ENCODE assay signal across 20 cellular contexts in genomic region chr1:205144046-205144720, GRCh38. TPM values are rescaled to one million over a fixed set of nuclear protein-coding genes. Genes with fewer than 3 reads are reported as not detected.
DNase-seq lines count a peak whose midpoint lies in the region; ATAC-seq and TF ChIP-seq lines count a peak whose summit lies in the region.
"Had no signal": no experiment of that assay in that cellular context is flagged by ENCODE, and none has a peak within 500 bp of the region (broad histone marks: within the 10 kb centered on the region; RNA-seq: fewer than 3 reads in every experiment).

No MANE protein-coding gene starts in this region.

- H3K79me1 ChIP-seq in mesenchymal stem cell (replicated peaks; ENCODE audit: low read length, poor library complexity, severe bottlenecking) = no peaks in the 10 kb centered on the region

- H3K23ac ChIP-seq in mesenchymal stem cell (ENCODE audit: low read length in 2 of 2) = no peak overlapping the region

- peak overlapping the region; percentile 89 for H2AK5ac ChIP-seq in mesenchymal stem cell (ENCODE audit: low read length, severe bottlenecking)

- ATAC-seq in Right ventricle myocardium superior (ENCODE audit: poor library complexity) (no peak), GM21447 (IDR thresholded peaks at IDR 0.05; ENCODE audit: unreplicated experiment) (no peak)
- ATAC-seq: GM12878, left lobe of liver, mucosa of descending colon had no signal

- H2AFZ ChIP-seq in mesenchymal stem cell (ENCODE audit: low read depth, low read length) = no peak overlapping the region

- H3K9ac ChIP-seq in mesenchymal stem cell (ENCODE audit: low read length) = peak overlapping the region; percentile 64

- H3K18ac ChIP-seq in mesenchymal stem cell (ENCODE audit: low read depth in 1 of 2, low read length in 2 of 2) = no peak overlapping the region

- no peak overlapping the region for H3K4me3 ChIP-seq in left ventricle myocardium inferior
- H3K4me3 ChIP-seq in ascending aorta = no peak overlapping the region
- no peak overlapping the region for H3K4me3 ChIP-seq in mesenchymal stem cell (ENCODE audit: insufficient read depth in 1 of 2, low read depth in 1 of 2, low read length in 2 of 2)
- H3K4me3 ChIP-seq in tibial artery = no peak overlapping the region
- no peak overlapping the region for H3K4me3 ChIP-seq in transverse colon
- H3K4me3 ChIP-seq: GM12878, mucosa of descending colon had no signal

- H3K36me3 ChIP-seq in left ventricle myocardium inferior (peaks cover 24% of the 10 kb centered on the region), ascending aorta (peaks cover 0 to 19% of the 10 kb centered on the region in 2 donors), mesenchymal stem cell (ENCODE audit: control insufficient read depth in 1 of 2, insufficient read depth in 2 of 2, low read depth in 1 of 2, low read length in 2 of 2) (peaks cover 3 to 27% of the 10 kb centered on the region in 2 experiments), tibial artery (peaks cover 19 to 33% (median 25%) of the 10 kb centered on the region in 3 donors), transverse colon (peaks cover 0 to 6% (median 0%) of the 10 kb centered on the region in 4 donors)

- H3K9me3 ChIP-seq in left ventricle myocardium inferior (replicated peaks) (no peaks in the 10 kb centered on the region), ascending aorta (no peaks in the 10 kb centered on the region), mesenchymal stem cell (ENCODE audit: control insufficient read depth, low read length) (no peaks in the 10 kb centered on the region), tibial artery (no peaks in the 10 kb centered on the region), transverse colon (no peaks in the 10 kb centered on the region)
- H3K9me3 ChIP-seq: mucosa of descending colon, neutrophil had no signal

- in situ Hi-C loops in transverse colon (cut with MboI; ENCODE audit: low pct_ligation_motif_present in 1 of 4, low pct_unique_long_range_greater_than_20kb in 1 of 4, low sequenced_read_pairs in 3 of 4) = no loop called here

- H3K4me2 ChIP-seq in mesenchymal stem cell (ENCODE audit: low read length, poor library complexity, severe bottlenecking) = no peak overlapping the region

- DNase-seq in left ventricle myocardium inferior = no peak
- no peak for DNase-seq in Right ventricle myocardium superior
- DNase-seq in ascending aorta (ENCODE audit: low spot score in 2 of 2) = no peak
- DNase-seq in mesenchymal stem cell = no peak
- DNase-seq in tibial artery = no peak
- DNase-seq in transverse colon = no peak
- no peak for DNase-seq in DMS 273 (lab: John Stamatoyannopoulos, UW; ENCODE audit: unreplicated experiment)
- DNase-seq: activated gamma-delta T cell; effector CD8-positive, alpha-beta T cell; GF-D8; KG1; mucosa of descending colon; NCI-H1930; NCI-H345; SIG-M5 had no signal

- H2BK5ac ChIP-seq in mesenchymal stem cell (ENCODE audit: low read depth, low read length, poor library complexity, severe bottlenecking) = peak overlapping the region; percentile 60

- peak overlapping the region in 1 of 2 experiments; percentile 42 for H3K4ac ChIP-seq in mesenchymal stem cell (ENCODE audit: low read depth in 1 of 2, low read length in 2 of 2)

- no peak overlapping the region for H3K14ac ChIP-seq in mesenchymal stem cell (ENCODE audit: low read length in 2 of 2)

- H2BK120ac ChIP-seq in mesenchymal stem cell (ENCODE audit: low read depth, low read length) = no peak overlapping the region

- TF ChIP-seq CTCF in left ventricle myocardium inferior (IDR thresholded peaks at IDR 0.05; ENCODE audit: borderline replicate concordance) (no peak), ascending aorta (IDR thresholded peaks at IDR 0.05) (no peak), tibial artery (IDR thresholded peaks at IDR 0.05) (no peak), transverse colon (IDR thresholded peaks at IDR 0.05) (no peak)

- no peak for TF ChIP-seq EP300 in transverse colon (IDR thresholded peaks at IDR 0.05; ENCODE audit: low read depth)

- H2BK15ac ChIP-seq in mesenchymal stem cell (ENCODE audit: low read depth, poor library complexity, severe bottlenecking) = no peak overlapping the region

- H2BK12ac ChIP-seq in mesenchymal stem cell (ENCODE audit: low read length in 2 of 2) = no peak overlapping the region

- intact Hi-C loops in left ventricle myocardium inferior (cut with micrococcal nuclease) (loop anchor here (10.0 kb wide), 1 partner anchor 111 kb away; no protein-coding TSS in a partner anchor), Right ventricle myocardium superior (cut with DNase I) (loop anchor here (10.0 kb wide), 1 partner anchor 111 kb away; no protein-coding TSS in a partner anchor), ascending aorta (cut with DNase I) (loop anchor here (5.0 to 10.0 kb wide), 2 partner anchors 113 to 181 kb away; partner anchors contain the start of gene NUAK2), tibial artery (cut with DNase I; ENCODE audit: low total_unique reads) (no loop called here), transverse colon (cut with DNase I; ENCODE audit: low total_unique reads) (loop anchor here (10.0 kb wide), 1 partner anchor 111 kb away; no protein-coding TSS in a partner anchor)

- no peak overlapping the region for H4K91ac ChIP-seq in mesenchymal stem cell (ENCODE audit: low read length)

- H4K8ac ChIP-seq in mesenchymal stem cell (ENCODE audit: low read length) = no peak overlapping the region

- H3K27ac ChIP-seq in left ventricle myocardium inferior (replicated peaks) = peak overlapping the region; percentile 41
- peak overlapping the region; percentile 46 to 69 for H3K27ac ChIP-seq in ascending aorta
- H3K27ac ChIP-seq in mesenchymal stem cell (ENCODE audit: low read length, poor library complexity, severe bottlenecking) = peak overlapping the region; percentile 97
- H3K27ac ChIP-seq in tibial artery = peak overlapping the region; percentile 9 to 28
- H3K27ac ChIP-seq in transverse colon = no peak overlapping the region
- H3K27ac ChIP-seq: neutrophil, VCaP had no signal

- 85% methylated on average over 1 of the region's 1 CpG for WGBS in mesenchymal stem cell
- 76 to 88% methylated on average over 1 of the region's 1 CpG for WGBS in transverse colon (ENCODE audit: low coverage in 1 of 2), 2 donors

- TF ChIP-seq POLR2A in transverse colon (IDR thresholded peaks at IDR 0.05) = no peak

- H3K27me3 ChIP-seq in left ventricle myocardium inferior (ENCODE audit: low read depth) (no peaks in the 10 kb centered on the region), ascending aorta (no peaks in the 10 kb centered on the region), mesenchymal stem cell (ENCODE audit: control insufficient read depth in 1 of 2, insufficient read depth in 1 of 2, low read length in 2 of 2) (no peaks in the 10 kb centered on the region), tibial artery (no peaks in the 10 kb centered on the region), transverse colon (no peaks in the 10 kb centered on the region)
- H3K27me3 ChIP-seq: neutrophil had no signal

- H3K4me1 ChIP-seq in left ventricle myocardium inferior (peaks cover 21% of the 10 kb centered on the region), ascending aorta (peaks cover 4 to 7% of the 10 kb centered on the region in 2 donors), mesenchymal stem cell (ENCODE audit: control insufficient read depth, insufficient read depth, low read depth, low read length) (peaks cover 15% of the 10 kb centered on the region), tibial artery (peaks cover 0 to 32% (median 16%) of the 10 kb centered on the region in 4 donors), transverse colon (peaks cover 0 to 9% (median 5%) of the 10 kb centered on the region in 4 donors)

RNA-seq across cellular contexts. Expression of gene RBBP5, which starts 22.4 kb away (rescaled TPM):
- total RNA-seq in left ventricle myocardium inferior = 10.3 TPM
- total RNA-seq in Right ventricle myocardium superior = 9.3 TPM
- total RNA-seq in ascending aorta = 7.2 TPM
- 7.9 TPM for polyA plus RNA-seq in mesenchymal stem cell (2013, experiment 1 of 2)
- polyA plus RNA-seq in mesenchymal stem cell (2013, experiment 2 of 2) = 7.9 TPM
- total RNA-seq in transverse colon = 10 to 100 TPM in 2 of 4 donors, 1 to 10 TPM in 2; 4.0 to 15.6 (median 10.2) TPM

RNA-seq across cellular contexts. Expression of gene TMEM81, which starts 59.9 kb away (rescaled TPM):
- total RNA-seq in left ventricle myocardium inferior = 3.1 TPM
- 2.7 TPM for total RNA-seq in Right ventricle myocardium superior
- not detected for total RNA-seq in ascending aorta
- polyA plus RNA-seq in mesenchymal stem cell (2013, experiment 1 of 2) = 0.73 TPM
- 0.73 TPM for polyA plus RNA-seq in mesenchymal stem cell (2013, experiment 2 of 2)
- total RNA-seq in transverse colon = 1 to 10 TPM in 2 of 4 donors, not detected in 2; 2.9 to 3.7 TPM

Comparison
In these comparisons a context has a peak if more than half of its experiments do, and no peak if none do; other contexts are left out.
1. H3K27ac ChIP-seq: peak in left ventricle myocardium inferior (single experiment), ascending aorta (2 of 2), mesenchymal stem cell (single experiment) and tibial artery (2 of 2); none in transverse colon (0 of 4).